1 cellular context compared by ENCODE assay signal in genomic region chr3:10335871-10336622, GRCh38.
A peak's percentile ranks its signal among the peaks of the same experiment; 100 is the strongest.
TF ChIP-seq lines count a peak whose summit lies in the region.

No MANE protein-coding gene starts in this region.

TF ChIP-seq in K562, 482 proteins besides CTCF, POLR2A, EP300 and RAD21:
- TF ChIP-seq ZNF699 (CRISPR knock-in tag; IDR thresholded peaks at IDR 0.05; ENCODE audit: insufficient replicate concordance) (no peak), DMBX1 (CRISPR knock-in tag; IDR thresholded peaks at IDR 0.05; ENCODE audit: borderline replicate concordance) (no peak), MLX (CRISPR knock-in tag; conservative IDR thresholded peaks at IDR 0.05) (no peak), C11orf30 (IDR thresholded peaks at IDR 0.05; ENCODE audit: low read depth) (no peak)
- TF ChIP-seq, protein P1, sequence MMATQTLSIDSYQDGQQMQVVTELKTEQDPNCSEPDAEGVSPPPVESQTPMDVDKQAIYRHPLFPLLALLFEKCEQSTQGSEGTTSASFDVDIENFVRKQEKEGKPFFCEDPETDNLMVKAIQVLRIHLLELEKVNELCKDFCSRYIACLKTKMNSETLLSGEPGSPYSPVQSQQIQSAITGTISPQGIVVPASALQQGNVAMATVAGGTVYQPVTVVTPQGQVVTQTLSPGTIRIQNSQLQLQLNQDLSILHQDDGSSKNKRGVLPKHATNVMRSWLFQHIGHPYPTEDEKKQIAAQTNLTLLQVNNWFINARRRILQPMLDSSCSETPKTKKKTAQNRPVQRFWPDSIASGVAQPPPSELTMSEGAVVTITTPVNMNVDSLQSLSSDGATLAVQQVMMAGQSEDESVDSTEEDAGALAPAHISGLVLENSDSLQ (IDR thresholded peaks at IDR 0.05) = peak; percentile 92
- TF ChIP-seq, protein P2, sequence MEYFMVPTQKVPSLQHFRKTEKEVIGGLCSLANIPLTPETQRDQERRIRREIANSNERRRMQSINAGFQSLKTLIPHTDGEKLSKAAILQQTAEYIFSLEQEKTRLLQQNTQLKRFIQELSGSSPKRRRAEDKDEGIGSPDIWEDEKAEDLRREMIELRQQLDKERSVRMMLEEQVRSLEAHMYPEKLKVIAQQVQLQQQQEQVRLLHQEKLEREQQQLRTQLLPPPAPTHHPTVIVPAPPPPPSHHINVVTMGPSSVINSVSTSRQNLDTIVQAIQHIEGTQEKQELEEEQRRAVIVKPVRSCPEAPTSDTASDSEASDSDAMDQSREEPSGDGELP (CRISPR knock-in tag; IDR thresholded peaks at IDR 0.05; ENCODE audit: borderline replicate concordance) = peak; percentile 9; the same call in 1 of the 2 replicates
